ENCODE assay signal across 15 cellular contexts in the genomic region with DNA sequence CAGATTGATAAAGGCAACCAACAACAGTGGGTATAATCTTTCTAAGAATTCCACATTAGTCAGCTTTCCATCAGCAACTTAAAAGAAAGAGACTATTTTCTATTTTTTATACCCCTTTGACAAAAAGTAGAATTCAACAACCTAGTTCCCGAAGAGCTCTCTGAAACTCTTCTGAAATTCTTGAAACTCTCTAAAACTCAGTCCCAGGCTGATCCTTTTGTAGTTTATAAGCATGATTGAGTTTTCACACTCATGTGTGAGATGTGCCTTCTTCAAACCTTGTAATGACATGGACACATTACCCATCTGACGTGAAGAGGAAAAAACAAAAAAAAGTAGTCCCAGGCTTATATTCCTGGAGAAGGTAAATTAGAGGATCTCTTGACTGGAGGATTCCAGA.
"Had no signal": no experiment of that assay in that cellular context is flagged by ENCODE, and none has a peak within 500 bp of the region (broad histone marks: within the 10 kb centered on the region; RNA-seq: fewer than 3 reads in every experiment).

No MANE protein-coding gene starts in this region.

- H3K9me3 ChIP-seq: sigmoid colon, spleen, thoracic aorta had no signal

- H3K27me3 ChIP-seq: sigmoid colon, spleen had no signal

- H3K4me3 ChIP-seq: sigmoid colon, spleen, thoracic aorta had no signal

- H3K27ac ChIP-seq: sigmoid colon, spleen, thoracic aorta had no signal

- DNase-seq: activated CD4-positive, alpha-beta T cell treated with anti-CD3 and anti-CD28 coated beads, Interleukin-2, amount 10 ng/mL, durations not matched to agents 24 days and 14 days; activated gamma-delta T cell; activated naive CD8-positive, alpha-beta T cell treated with anti-CD3 and anti-CD28 coated beads, Interleukin-2, amount 10 ng/mL, durations not matched to agents 7 days and 5 days; activated T-cell treated with anti-CD3 and anti-CD28 coated beads for 4 hours; anterior cingulate cortex; cerebellar nuclear complex; effector CD8-positive, alpha-beta T cell; foreskin fibroblast; glutamatergic neuron; kidney glomerular epithelial cell; sigmoid colon; spleen; stimulated activated CD4-positive, alpha-beta T cell treated with anti-CD3 and anti-CD28 coated beads, Interleukin-1b, Interleukin-23, amount 100 ng/mL, for 48 hours had no signal

- H3K27ac Mint-ChIP-seq: activated CD4-positive, alpha-beta T cell treated with anti-CD3 and anti-CD28 coated beads, Interleukin-2, amount 10 ng/mL, durations not matched to agents 24 days and 14 days; activated naive CD8-positive, alpha-beta T cell treated with anti-CD3 and anti-CD28 coated beads, Interleukin-2, amount 10 ng/mL, durations not matched to agents 7 days and 5 days; T-helper 1 cell treated with Interleukin-12 subunit alpha and Interleukin-12 subunit beta and Interleukin-4 antibody, amounts not matched to agents 30 μg/mL and 1 μg/mL, for 36 hours had no signal

- H3K4me3 Mint-ChIP-seq: activated CD4-positive, alpha-beta T cell treated with anti-CD3 and anti-CD28 coated beads, Interleukin-2, amount 10 ng/mL, durations not matched to agents 24 days and 14 days; activated naive CD8-positive, alpha-beta T cell treated with anti-CD3 and anti-CD28 coated beads, Interleukin-2, amount 10 ng/mL, durations not matched to agents 7 days and 5 days; T-helper 1 cell treated with Interleukin-12 subunit alpha and Interleukin-12 subunit beta and Interleukin-4 antibody, amounts not matched to agents 30 μg/mL and 1 μg/mL, for 36 hours had no signal

- H3K36me3 ChIP-seq: sigmoid colon, thoracic aorta had no signal

- H3K9me3 Mint-ChIP-seq: activated CD4-positive, alpha-beta T cell treated with anti-CD3 and anti-CD28 coated beads, Interleukin-2, amount 10 ng/mL, durations not matched to agents 24 days and 14 days; activated naive CD8-positive, alpha-beta T cell treated with anti-CD3 and anti-CD28 coated beads, Interleukin-2, amount 10 ng/mL, durations not matched to agents 7 days and 5 days; T-helper 1 cell treated with Interleukin-12 subunit alpha and Interleukin-12 subunit beta and Interleukin-4 antibody, amounts not matched to agents 30 μg/mL and 1 μg/mL, for 36 hours had no signal

- H3K27me3 Mint-ChIP-seq: activated CD4-positive, alpha-beta T cell treated with anti-CD3 and anti-CD28 coated beads, Interleukin-2, amount 10 ng/mL, durations not matched to agents 24 days and 14 days; activated naive CD8-positive, alpha-beta T cell treated with anti-CD3 and anti-CD28 coated beads, Interleukin-2, amount 10 ng/mL, durations not matched to agents 7 days and 5 days had no signal
